Comparison of ENCODE assay signal across 20 cellular contexts in the genomic region with DNA sequence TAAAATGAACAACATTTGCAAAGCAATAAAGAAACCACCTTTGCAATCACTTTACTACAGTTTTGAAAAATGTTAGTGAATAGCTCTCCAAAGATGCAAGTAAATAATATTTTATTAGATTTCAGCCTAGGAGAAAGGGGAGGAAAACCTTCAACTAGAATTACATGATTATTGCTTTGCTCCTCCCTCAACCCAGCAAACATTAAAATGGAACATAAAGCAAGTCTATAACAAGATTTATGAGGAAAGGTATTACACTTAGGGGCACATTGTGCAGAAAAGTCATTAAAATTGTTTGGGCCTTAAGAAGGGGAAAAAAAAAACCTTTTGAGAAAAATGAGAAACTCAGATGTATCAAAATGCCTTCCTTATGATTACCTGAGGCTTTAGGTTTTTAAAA.
A peak's percentile ranks its signal among the peaks of the same experiment; 100 is the strongest.
DNase-seq lines count a peak whose midpoint lies in the region; ATAC-seq and TF ChIP-seq lines count a peak whose summit lies in the region.
"Had no signal": no experiment of that assay in that cellular context is flagged by ENCODE, and none has a peak within 500 bp of the region (broad histone marks: within the 10 kb centered on the region; RNA-seq: fewer than 3 reads in every experiment).

No MANE protein-coding gene starts in this region.

- H3K27ac ChIP-seq in 22Rv1 (peak overlapping the region; percentile 71), brain microvascular endothelial cell (peak overlapping the region; percentile 94), mucosa of rectum (ENCODE audit: low read depth in 2 of 2, low read length in 2 of 2) (peak overlapping the region; percentile 71 to 74)
- H3K27ac ChIP-seq: left ventricle myocardium inferior, parathyroid adenoma, sigmoid colon, suprapubic skin, vagina had no signal

- H3K9me3 Mint-ChIP-seq in activated CD4-positive, alpha-beta T cell treated with anti-CD3 and anti-CD28 coated beads, Interleukin-2, amount 10 ng/mL, durations not matched to agents 24 days and 14 days: no peaks in the 10 kb centered on the region
- no peaks in the 10 kb centered on the region for H3K9me3 Mint-ChIP-seq in immature natural killer cell

- H3K9ac ChIP-seq in mucosa of rectum (ENCODE audit: low read depth in 1 of 2, low read length in 2 of 2): no peak overlapping the region
- H3K9ac ChIP-seq: parathyroid adenoma had no signal

- POLR2A ChIA-PET in HEK293T (lab: Yijun Ruan, JAX): no interaction called here

- H3K27me3 Mint-ChIP-seq in activated CD4-positive, alpha-beta T cell treated with anti-CD3 and anti-CD28 coated beads, Interleukin-2, amount 10 ng/mL, durations not matched to agents 24 days and 14 days: peaks cover 17% of the 10 kb centered on the region
- H3K27me3 Mint-ChIP-seq in immature natural killer cell (ENCODE audit: low read depth in 3 of 3): peaks cover 0 to 8% (median 2%) of the 10 kb centered on the region in 3 donors

- H3K4me3 Mint-ChIP-seq in activated CD4-positive, alpha-beta T cell treated with anti-CD3 and anti-CD28 coated beads, Interleukin-2, amount 10 ng/mL, durations not matched to agents 24 days and 14 days: no peak overlapping the region
- no peak overlapping the region for H3K4me3 Mint-ChIP-seq in immature natural killer cell
- H3K4me3 Mint-ChIP-seq: activated naive CD8-positive, alpha-beta T cell had no signal

- intact Hi-C loops in activated CD4-positive, alpha-beta T cell treated with anti-CD3 and anti-CD28 coated beads, Interleukin-2, amount 10 ng/mL, durations not matched to agents 24 days and 14 days (cut with micrococcal nuclease): no loop called here

- no peaks in the 10 kb centered on the region for H3K9me3 ChIP-seq in mucosa of rectum (ENCODE audit: control insufficient read depth in 2 of 2, low read length in 2 of 2)
- H3K9me3 ChIP-seq: left ventricle myocardium inferior, sigmoid colon, suprapubic skin, vagina had no signal

- H3K27ac Mint-ChIP-seq in activated CD4-positive, alpha-beta T cell treated with anti-CD3 and anti-CD28 coated beads, Interleukin-2, amount 10 ng/mL, durations not matched to agents 24 days and 14 days: no peak overlapping the region
- H3K27ac Mint-ChIP-seq in immature natural killer cell: no peak overlapping the region
- H3K27ac Mint-ChIP-seq: activated naive CD8-positive, alpha-beta T cell had no signal

- H3K4me3 ChIP-seq in brain microvascular endothelial cell (ENCODE audit: low read depth, low read length) (no peak overlapping the region), mucosa of rectum (ENCODE audit: low read length in 2 of 2) (no peak overlapping the region)
- H3K4me3 ChIP-seq: left ventricle myocardium inferior, sigmoid colon, suprapubic skin, vagina had no signal

- DNase-seq in HEK293T (ENCODE audit: extremely low spot score) (no peak), brain microvascular endothelial cell (no peak), immature natural killer cell (no peak), midbrain (lab: John Stamatoyannopoulos, UW) (no peak)
- DNase-seq in activated CD4-positive, alpha-beta T cell treated with anti-CD3 and anti-CD28 coated beads, Interleukin-2, amount 10 ng/mL, durations not matched to agents 24 days and 14 days: no peak
- DNase-seq: activated CD4-positive, CD25-positive, alpha-beta regulatory T cell treated with anti-CD3 and anti-CD28 coated beads, Interleukin-2, amount 50 U/mL, for 72 hours; C1 segment of cervical spinal cord; Kasumi-1; left ventricle myocardium inferior; NCI-H1048; NCI-H1930; sigmoid colon; T1000 had no signal

- no peaks in the 10 kb centered on the region for H3K36me3 ChIP-seq in brain microvascular endothelial cell (replicated peaks)
- H3K36me3 ChIP-seq in mucosa of rectum (ENCODE audit: control insufficient read depth in 2 of 2, insufficient read depth in 2 of 2, low read length in 2 of 2): no peaks in the 10 kb centered on the region
- H3K36me3 ChIP-seq: left ventricle myocardium inferior, sigmoid colon, suprapubic skin, vagina had no signal

- H3K27me3 ChIP-seq in brain microvascular endothelial cell (replicated peaks): no peaks in the 10 kb centered on the region
- no peaks in the 10 kb centered on the region for H3K27me3 ChIP-seq in mucosa of rectum (ENCODE audit: control insufficient read depth in 2 of 2, insufficient read depth in 2 of 2, low read length in 2 of 2)
- H3K27me3 ChIP-seq: sigmoid colon, suprapubic skin, vagina had no signal

- in situ Hi-C loops in brain microvascular endothelial cell (cut with HindIII; ENCODE audit: low pct_ligation_motif_present, low sequenced_read_pairs): no loop called here

- CTCF ChIA-PET in HEK293T (lab: Yijun Ruan, JAX): no interaction called here

- ATAC-seq in HG02678 (IDR thresholded peaks at IDR 0.05; ENCODE audit: unreplicated experiment): no peak

- peaks cover 16 to 35% of the 10 kb centered on the region in 2 donors for H3K4me1 ChIP-seq in mucosa of rectum (ENCODE audit: control insufficient read depth in 2 of 2, insufficient read depth in 2 of 2, low read length in 2 of 2)
- H3K4me1 ChIP-seq: parathyroid adenoma had no signal

- H3K4me1 Mint-ChIP-seq in activated CD4-positive, alpha-beta T cell treated with anti-CD3 and anti-CD28 coated beads, Interleukin-2, amount 10 ng/mL, durations not matched to agents 24 days and 14 days: no peaks in the 10 kb centered on the region
- peaks cover 25 to 26% of the 10 kb centered on the region in 2 donors for H3K4me1 Mint-ChIP-seq in immature natural killer cell

- no peaks in the 10 kb centered on the region for H3K36me3 Mint-ChIP-seq in activated CD4-positive, alpha-beta T cell treated with anti-CD3 and anti-CD28 coated beads, Interleukin-2, amount 10 ng/mL, durations not matched to agents 24 days and 14 days (ENCODE audit: low read depth)
- peaks cover 0 to 5% (median 0%) of the 10 kb centered on the region in 3 donors for H3K36me3 Mint-ChIP-seq in immature natural killer cell
- H3K36me3 Mint-ChIP-seq: activated naive CD8-positive, alpha-beta T cell had no signal

- TF ChIP-seq CTCF in 22Rv1 (IDR thresholded peaks at IDR 0.05) (no peak), brain microvascular endothelial cell (IDR thresholded peaks at IDR 0.05; ENCODE audit: low read depth, low read length, missing control alignments) (no peak)

TF ChIP-seq in HEK293T, 16 proteins besides CTCF, POLR2A, EP300 and RAD21:
- TF ChIP-seq ELF4 (IDR thresholded peaks at IDR 0.05): no peak
- TF ChIP-seq, protein P1, sequence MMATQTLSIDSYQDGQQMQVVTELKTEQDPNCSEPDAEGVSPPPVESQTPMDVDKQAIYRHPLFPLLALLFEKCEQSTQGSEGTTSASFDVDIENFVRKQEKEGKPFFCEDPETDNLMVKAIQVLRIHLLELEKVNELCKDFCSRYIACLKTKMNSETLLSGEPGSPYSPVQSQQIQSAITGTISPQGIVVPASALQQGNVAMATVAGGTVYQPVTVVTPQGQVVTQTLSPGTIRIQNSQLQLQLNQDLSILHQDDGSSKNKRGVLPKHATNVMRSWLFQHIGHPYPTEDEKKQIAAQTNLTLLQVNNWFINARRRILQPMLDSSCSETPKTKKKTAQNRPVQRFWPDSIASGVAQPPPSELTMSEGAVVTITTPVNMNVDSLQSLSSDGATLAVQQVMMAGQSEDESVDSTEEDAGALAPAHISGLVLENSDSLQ (IDR thresholded peaks at IDR 0.05): peak; percentile 42
